Comparison of ENCODE assay signal across 8 cellular contexts in the genomic region with DNA sequence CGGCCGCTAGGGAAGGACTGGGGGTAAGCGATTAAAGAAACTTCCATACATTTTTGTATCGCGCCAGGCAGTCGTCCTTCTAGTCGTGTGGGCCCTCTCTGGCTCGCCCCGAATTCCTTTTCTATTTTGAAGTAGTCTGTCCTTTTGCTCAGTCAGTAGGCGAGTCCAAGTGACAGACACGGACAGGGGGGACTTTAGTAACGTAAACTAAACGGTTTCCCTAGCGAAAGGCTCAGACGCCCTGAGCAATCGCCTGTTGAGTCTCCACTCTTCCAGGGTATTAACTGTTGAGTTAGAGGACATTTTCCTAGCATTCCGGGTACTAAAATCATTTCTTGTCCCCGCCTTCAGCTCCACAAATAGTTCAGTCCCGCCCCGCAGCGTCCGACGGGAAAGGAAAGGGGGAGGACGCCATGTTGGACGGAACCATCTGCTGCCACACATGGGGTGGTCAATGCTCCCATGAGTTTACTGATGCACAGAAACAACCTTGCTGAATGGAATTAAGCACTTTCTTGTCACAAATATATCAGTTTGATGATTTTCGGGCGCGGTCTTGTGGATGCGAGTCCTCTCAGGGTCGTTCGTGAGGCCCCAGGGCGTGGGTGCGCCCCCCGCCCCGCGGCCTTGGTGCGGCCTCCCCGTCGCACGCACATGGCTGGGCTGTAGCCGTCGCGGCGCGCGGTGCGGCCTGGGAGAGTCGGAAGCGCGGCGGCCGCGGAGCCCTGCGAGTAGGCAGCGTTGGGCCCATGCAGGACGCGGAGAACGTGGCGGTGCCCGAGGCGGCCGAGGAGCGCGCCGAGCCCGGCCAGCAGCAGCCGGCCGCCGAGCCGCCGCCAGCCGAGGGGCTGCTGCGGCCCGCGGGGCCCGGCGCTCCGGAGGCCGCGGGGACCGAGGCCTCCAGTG. TPM values are rescaled to one million over a fixed set of nuclear protein-coding genes. Genes with fewer than 3 reads are reported as not detected.
DNase-seq lines count a peak whose midpoint lies in the region; ATAC-seq and TF ChIP-seq lines count a peak whose summit lies in the region.

A gene (plus strand): TSS at position 655 of the 906 bp plus-strand sequence. CDS start 95 bp downstream, at position 750.

- intact Hi-C loops in activated naive CD4-positive, alpha-beta T cell treated with anti-CD3 and anti-CD28 coated beads for 36 hours (cut with micrococcal nuclease): loop anchor here (1.0 to 5.0 kb wide), 7 partner anchors 40 to 784 kb away; a partner anchor contains a TSS

- DNase-seq in GM06990 (ENCODE audit: extremely low read depth, insufficient read length) (peak; percentile 94), NB4 (ENCODE audit: low read depth) (peak; percentile 96), SK-N-DZ (ENCODE audit: low spot score) (peak; percentile 96), germinal center (ENCODE audit: low spot score) (peak; percentile 94)
- peak; percentile 94 for DNase-seq in activated naive CD4-positive, alpha-beta T cell treated with anti-CD3 and anti-CD28 coated beads for 36 hours

- peak within 1 kb of the TSS; percentile 99 for H3K27ac Mint-ChIP-seq in activated naive CD4-positive, alpha-beta T cell treated with anti-CD3 and anti-CD28 coated beads for 36 hours

- H3K4me1 ChIP-seq in neutrophil (ENCODE audit: control insufficient read depth in 1 of 2, insufficient read depth in 1 of 2, low read depth in 1 of 2, low read length in 1 of 2): peaks cover 41 to 43% of the 10 kb centered on the region in 2 experiments

- no peaks in the 10 kb centered on the region for H3K27me3 Mint-ChIP-seq in activated naive CD4-positive, alpha-beta T cell treated with anti-CD3 and anti-CD28 coated beads for 36 hours (ENCODE audit: low read depth)

- TF ChIP-seq CTCF in GM06990 (IDR thresholded peaks at IDR 0.05; ENCODE audit: insufficient read depth, low read length, poor library complexity, severe bottlenecking) (no peak), NB4 (IDR thresholded peaks at IDR 0.05; ENCODE audit: low read depth, low read length) (no peak), neutrophil (IDR thresholded peaks at IDR 0.05) (peak; percentile 18), subcutaneous adipose tissue (IDR thresholded peaks at IDR 0.05; ENCODE audit: low read depth) (no peak)

- peak; percentile 75 for ATAC-seq in HG02571 (IDR thresholded peaks at IDR 0.05; ENCODE audit: unreplicated experiment)

- H3K9me3 Mint-ChIP-seq in activated naive CD4-positive, alpha-beta T cell treated with anti-CD3 and anti-CD28 coated beads for 36 hours: no peaks in the 10 kb centered on the region

- H3K36me3 ChIP-seq in GM06990 (ENCODE audit: control insufficient read depth, insufficient read depth, low read length) (peaks cover 5% of the 10 kb centered on the region), neutrophil (no peaks in the 10 kb centered on the region)

- H3K4me1 Mint-ChIP-seq in activated naive CD4-positive, alpha-beta T cell treated with anti-CD3 and anti-CD28 coated beads for 36 hours (ENCODE audit: low read depth): peaks cover 34% of the 10 kb centered on the region

- peak within 1 kb of the TSS; percentile 87 for H3K4me3 ChIP-seq in GM06990 (replicated peaks; ENCODE audit: low read depth, low read length)
- H3K4me3 ChIP-seq in NB4 (ENCODE audit: low read depth, low read length): peak within 1 kb of the TSS; percentile 97
- peak within 1 kb of the TSS; percentile 66 to 70 for H3K4me3 ChIP-seq in neutrophil (ENCODE audit: low read depth in 1 of 2, low read length in 1 of 2)

- H3K27me3 ChIP-seq in GM06990 (replicated peaks; ENCODE audit: control insufficient read depth, insufficient read depth, low read length): no peaks in the 10 kb centered on the region
- H3K27me3 ChIP-seq in neutrophil: no peaks in the 10 kb centered on the region

- TF ChIP-seq POLR2A in NB4 (IDR thresholded peaks at IDR 0.05; ENCODE audit: extremely low read depth, insufficient read length): peak; percentile 95

- peaks cover 20% of the 10 kb centered on the region for H3K36me3 Mint-ChIP-seq in activated naive CD4-positive, alpha-beta T cell treated with anti-CD3 and anti-CD28 coated beads for 36 hours (ENCODE audit: low read depth)

- H3K9me3 ChIP-seq in neutrophil: no peaks in the 10 kb centered on the region

- H3K4me3 Mint-ChIP-seq in activated naive CD4-positive, alpha-beta T cell treated with anti-CD3 and anti-CD28 coated beads for 36 hours: peak within 1 kb of the TSS; percentile 87

- CTCF ChIA-PET in activated naive CD4-positive, alpha-beta T cell treated with anti-CD3 and anti-CD28 coated beads for 36 hours (lab: Charles Lee): interaction anchor here (1.7 kb wide), 1 partner anchor 77 kb away, joined by 3 read pairs; no protein-coding TSS in a partner anchor

- peak within 1 kb of the TSS; percentile 97 for H3K27ac ChIP-seq in neutrophil

RNA-seq across cellular contexts. Expression of the gene that starts here (rescaled TPM):
- polyA plus RNA-seq in SK-N-DZ (2014; cell fraction: cytosol; rRNA removed): 251 and 260 TPM in 2 replicates
- 404 TPM in 2 replicates for polyA plus RNA-seq in SK-N-DZ (2014; cell fraction: nucleus; rRNA removed)
- total RNA-seq in activated naive CD4-positive, alpha-beta T cell treated with anti-CD3 and anti-CD28 coated beads for 36 hours: 100 to 1,000 TPM; 156 to 159 TPM
- 100 to 1,000 TPM in 2 of 4 donors, 10 to 100 TPM in 2; 76.8 to 151 (median 102) TPM for total RNA-seq in subcutaneous adipose tissue

Comparison
In these comparisons a context has a peak if more than half of its experiments do, and no peak if none do; other contexts are left out.
1. Peak in every context shown above with its lines: DNase-seq, ATAC-seq, H3K4me3 ChIP-seq and H3K27ac ChIP-seq.